In genomic region chr4:142974331-142974730, GRCh38 we compare ENCODE assay signal across 21 cellular contexts.
"Had no signal": no experiment of that assay in that cellular context is flagged by ENCODE, and none has a peak within 500 bp of the region (broad histone marks: within the 10 kb centered on the region; RNA-seq: fewer than 3 reads in every experiment).

No MANE protein-coding gene starts in this region.

- H3K4me3 ChIP-seq: breast epithelium, MG63, SK-N-MC had no signal

- ATAC-seq: activated CD4-positive, CD25-positive, alpha-beta regulatory T cell treated with anti-CD3 and anti-CD28 coated beads, Interleukin-2, amount 50 U/mL, for 24 hours; activated CD8-positive, alpha-beta T cell treated with anti-CD3 and anti-CD28 coated beads, Interleukin-2, amount 10 ng/mL, durations not matched to agents 7 days and 5 days; T-cell had no signal

- H3K4me1 ChIP-seq: breast epithelium had no signal

- H3K27ac ChIP-seq: breast epithelium, SK-N-MC, WERI-Rb-1 had no signal

- DNase-seq: activated CD4-positive, alpha-beta T cell treated with anti-CD3 and anti-CD28 coated beads for 48 hours; activated CD4-positive, alpha-beta T cell treated with anti-CD3 and anti-CD28 coated beads, Interleukin-2, amount 50 U/mL, for 4 hours; activated CD8-positive, alpha-beta memory T cell treated with anti-CD3 and anti-CD28 coated beads, Interleukin-2, amount 50 U/mL, for 48 hours; activated CD8-positive, alpha-beta T cell treated with anti-CD3 and anti-CD28 coated beads, Interleukin-2, amount 10 ng/mL, durations not matched to agents 7 days and 5 days; activated naive CD4-positive, alpha-beta T cell treated with anti-CD3 and anti-CD28 coated beads, Interleukin-2, amount 50 U/mL, for 16 hours; activated T-cell treated with anti-CD3 and anti-CD28 coated beads, Interleukin-2, amount 50 U/mL, for 1 hour; aorta; MG63; NCI-H1694; NCI-H2029; NCI-H2171; NCI-H2227 treated with DMSO at 0.1 percent for 48 hours; NCI-H446 treated with DMSO at 0.1 percent for 48 hours; NCI-H524 treated with DMSO at 0.1 percent for 48 hours; NCI-H748 treated with DMSO at 0.1 percent for 48 hours; T-cell; T-helper 2 cell; WERI-Rb-1 had no signal

- H3K27me3 ChIP-seq: breast epithelium, MG63 had no signal

- H3K9me3 ChIP-seq: breast epithelium, MG63 had no signal

- H3K36me3 ChIP-seq: breast epithelium, MG63, WERI-Rb-1 had no signal
